Comparison of ENCODE assay signal across 1 cellular context in genomic region chr5:79257314-79257713, GRCh38.
TF ChIP-seq lines count a peak whose summit lies in the region.

No MANE protein-coding gene starts in this region.

TF ChIP-seq in K562, 482 proteins besides CTCF, POLR2A, EP300 and RAD21:
- TF ChIP-seq KHSRP (IDR thresholded peaks at IDR 0.05) (no peak), RBBP5 (IDR thresholded peaks at IDR 0.05; ENCODE audit: borderline replicate concordance, insufficient read depth, low read length, poor library complexity, severe bottlenecking) (no peak), RERE (CRISPR knock-in tag; IDR thresholded peaks at IDR 0.05; ENCODE audit: borderline replicate concordance) (no peak), CCAR2 (IDR thresholded peaks at IDR 0.05; ENCODE audit: low read depth, low read length) (no peak), ZBTB17 (CRISPR knock-in tag; IDR thresholded peaks at IDR 0.05) (no peak), FOXO4 (CRISPR knock-in tag; IDR thresholded peaks at IDR 0.05) (no peak), PRPF4 (IDR thresholded peaks at IDR 0.05; ENCODE audit: insufficient read depth, low read depth, low read length, poor library complexity, severe bottlenecking) (no peak)
